20 cellular contexts compared by ENCODE assay signal in the genomic region with DNA sequence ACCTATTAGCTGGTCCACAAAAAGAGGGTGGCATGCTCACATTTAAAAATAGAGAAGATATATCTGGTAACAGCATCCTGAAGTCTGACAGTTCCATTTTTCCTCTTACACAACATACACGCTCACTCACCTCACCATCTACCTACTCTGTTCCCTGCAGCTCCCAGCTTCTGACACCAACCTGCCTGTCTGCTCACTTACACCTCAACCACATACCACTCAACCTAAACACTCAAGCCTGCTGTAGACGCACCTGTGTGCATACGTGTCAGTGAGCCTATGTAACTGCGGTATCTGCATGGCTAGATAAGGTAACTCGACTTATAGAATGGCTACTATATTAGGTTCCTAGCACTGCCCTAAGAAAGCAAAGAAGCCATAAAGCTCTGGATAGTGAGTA.
DNase-seq lines count a peak whose midpoint lies in the region; ATAC-seq, FAIRE-seq and TF ChIP-seq lines count a peak whose summit lies in the region.
"Had no signal": no experiment of that assay in that cellular context is flagged by ENCODE, and none has a peak within 500 bp of the region (broad histone marks: within the 10 kb centered on the region; RNA-seq: fewer than 3 reads in every experiment).

No MANE protein-coding gene starts in this region.

- TF ChIP-seq RAD21 in IMR-90 (IDR thresholded peaks at IDR 0.05; ENCODE audit: low read length): no peak
- no peak for TF ChIP-seq RAD21 in H1 (IDR thresholded peaks at IDR 0.05 in 1 of 2, conservative IDR thresholded peaks at IDR 0.05 in 1 of 2; ENCODE audit: low read depth in 2 of 2, low read length in 2 of 2)

- dilution Hi-C loops in IMR-90 (cut with HindIII; ENCODE audit: low sequenced_read_pairs, unreplicated experiment): no loop called here

- peak overlapping the region; percentile 32; the same call in 1 of the 2 replicates for H2BK12ac ChIP-seq in H1 (ENCODE audit: low read depth, low read length)

- H3K36me3 ChIP-seq in IMR-90 (ENCODE audit: control insufficient read depth, insufficient read depth, low read length): no peaks in the 10 kb centered on the region
- no peaks in the 10 kb centered on the region for H3K36me3 ChIP-seq in H1 (ENCODE audit: control insufficient read depth in 2 of 4, insufficient read depth in 4 of 4, low read length in 3 of 4)
- H3K36me3 ChIP-seq: BLaER1 had no signal

- H2AK9ac ChIP-seq in IMR-90 (replicated peaks; ENCODE audit: low read depth, low read length, poor library complexity): no peak overlapping the region

- H3K56ac ChIP-seq in IMR-90 (ENCODE audit: extremely low read depth, insufficient read depth, low read length) (no peak overlapping the region), H1 (replicated peaks; ENCODE audit: insufficient read length, low read depth, low read length) (no peak overlapping the region)

- no TSS peak for BruUV-seq in IMR-90 (replicated peaks; lab: Mats Ljungman, UMichigan)

- H2AK5ac ChIP-seq in IMR-90 (ENCODE audit: low read depth, low read length) (peak overlapping the region; percentile 84), H1 (ENCODE audit: low read depth, low read length) (no peak overlapping the region)

- H3K23me2 ChIP-seq in H1 (ENCODE audit: low read depth, low read length): no peaks in the 10 kb centered on the region; the same call in 1 of the 2 replicates

- H3K27me3 ChIP-seq in IMR-90 (ENCODE audit: control insufficient read depth, insufficient read depth, low read length) (no peaks in the 10 kb centered on the region), H1 (replicated peaks in 1 of 4; ENCODE audit: control insufficient read depth in 3 of 4, extremely low read depth in 1 of 4, insufficient read depth in 3 of 4, low read length in 3 of 4) (no peaks in the 10 kb centered on the region), right cardiac atrium (ENCODE audit: control insufficient read depth, insufficient read depth) (no peaks in the 10 kb centered on the region)
- H3K27me3 ChIP-seq: BLaER1 had no signal

- H2BK20ac ChIP-seq in IMR-90 (ENCODE audit: low read depth, low read length) (peak overlapping the region; percentile 9; the same call in 1 of the 2 replicates), H1 (ENCODE audit: low read length) (no peak overlapping the region)

- POLR2A ChIA-PET in IMR-90 (lab: Charles Lee; ENCODE audit: unreplicated experiment) (no interaction called here), H1 (lab: Charles Lee; ENCODE audit: partially characterized antibody) (no interaction called here)

- ATAC-seq in IMR-90 (ENCODE audit: low read depth) (no peak), GM18511 (IDR thresholded peaks at IDR 0.05; ENCODE audit: unreplicated experiment) (no peak), right cardiac atrium (no peak)
- ATAC-seq: GM23338, HCT116 had no signal

- H4K20me1 ChIP-seq in IMR-90 (ENCODE audit: insufficient read depth, low read length) (no peaks in the 10 kb centered on the region), H1 (replicated peaks in 1 of 2; ENCODE audit: control insufficient read depth in 1 of 2, insufficient read depth in 2 of 2, low read length in 2 of 2) (no peaks in the 10 kb centered on the region)
- H4K20me1 ChIP-seq: BLaER1 had no signal

- H2BK15ac ChIP-seq in IMR-90 (ENCODE audit: low read depth, low read length) (peak overlapping the region; percentile 79; the same call in 2 of the 3 replicates), H1 (ENCODE audit: low read length) (no peak overlapping the region)

- no peak overlapping the region for H2BK5ac ChIP-seq in IMR-90 (ENCODE audit: low read depth, low read length, poor library complexity, severe bottlenecking)
- no peak overlapping the region for H2BK5ac ChIP-seq in H1 (ENCODE audit: low read depth, low read length)

- in situ Hi-C loops in IMR-90 (cut with MboI; ENCODE audit: low sequenced_read_pairs): no loop called here

- no peaks in the 10 kb centered on the region for H3K79me2 ChIP-seq in H1 (ENCODE audit: control insufficient read depth in 1 of 2, insufficient read depth in 2 of 2, low read length in 2 of 2)

- H3K9ac ChIP-seq in IMR-90 (ENCODE audit: low read depth, low read length): no peak overlapping the region
- H3K9ac ChIP-seq in H1 (replicated peaks in 1 of 4; ENCODE audit: extremely low read depth in 1 of 4, low read depth in 3 of 4, low read length in 3 of 4): no peak overlapping the region
- H3K9ac ChIP-seq: BLaER1 had no signal

- H3K9me3 ChIP-seq in IMR-90 (ENCODE audit: control insufficient read depth, insufficient read depth, low read length) (no peaks in the 10 kb centered on the region), H1 (ENCODE audit: insufficient read depth in 2 of 2, low read depth in 1 of 2, low read length in 1 of 2) (no peaks in the 10 kb centered on the region), right cardiac atrium (ENCODE audit: control insufficient read depth, low read length) (no peaks in the 10 kb centered on the region)
- H3K9me3 ChIP-seq: BLaER1 had no signal

- DNase-seq in GM12865 (ENCODE audit: low read depth) (peak; percentile 7), IMR-90 (no peak), H1 (ENCODE audit: low read depth in 1 of 2, low spot score in 2 of 2) (no peak), putamen (ENCODE audit: low spot score) (peak; percentile 79), amniotic stem cell (lab: John Stamatoyannopoulos, UW) (no peak), AG08395 (ENCODE audit: low spot score) (no peak), right cardiac atrium (no peak)
- DNase-seq: CD4-positive, alpha-beta memory T cell; DMS153; DMS79; GDM1; H7; HFFc6; KBM-7 had no signal

- no peak overlapping the region for H4K8ac ChIP-seq in IMR-90 (ENCODE audit: low read depth in 2 of 2, low read length in 2 of 2)
- no peak overlapping the region for H4K8ac ChIP-seq in H1 (ENCODE audit: extremely low read depth, insufficient read depth, low read length)

- H3K4me3 ChIP-seq in GM12865 (ENCODE audit: low read depth, low read length): no peak overlapping the region
- no peak overlapping the region for H3K4me3 ChIP-seq in IMR-90 (ENCODE audit: insufficient read depth, low read depth, low read length)
- no peak overlapping the region for H3K4me3 ChIP-seq in H1 (ENCODE audit: extremely low read depth in 1 of 4, insufficient read depth in 2 of 4, low read depth in 3 of 4, low read length in 4 of 4)
- H3K4me3 ChIP-seq in right cardiac atrium (ENCODE audit: low read length): no peak overlapping the region
- H3K4me3 ChIP-seq: BLaER1, GM23338 had no signal

- no peak overlapping the region for H2AFZ ChIP-seq in IMR-90 (replicated peaks; ENCODE audit: low read length, poor library complexity)
- no peak overlapping the region for H2AFZ ChIP-seq in H1 (ENCODE audit: low read length)
- H2AFZ ChIP-seq: GM23338 had no signal

- no peak for TF ChIP-seq EP300 in H1 (IDR thresholded peaks at IDR 0.05; ENCODE audit: borderline replicate concordance in 1 of 2, low read depth in 2 of 2, low read length in 2 of 2)

- H3K4me1 ChIP-seq in IMR-90 (ENCODE audit: control insufficient read depth, insufficient read depth, low read length) (peaks cover 16% of the 10 kb centered on the region), H1 (replicated peaks in 1 of 4; ENCODE audit: control insufficient read depth in 3 of 4, insufficient read depth in 4 of 4, low read length in 3 of 4) (peaks cover 0 to 15% (median 9%) of the 10 kb centered on the region in 4 experiments; a peak in 5 of 7 replicates), right cardiac atrium (ENCODE audit: control insufficient read depth, insufficient read depth, low read length) (no peaks in the 10 kb centered on the region)
- H3K4me1 ChIP-seq: BLaER1 had no signal

- WGBS in IMR-90 (ENCODE audit: extremely low coverage in 2 of 2, insufficient read length in 1 of 2), 2 experiments: 100% methylated on average over 1 of the region's 5 CpGs; no CpG with 5 or more reads in 1 of the 2 experiments
- 93% methylated on average over 5 of the region's 5 CpGs; no CpG with 5 or more reads in 1 of the 2 experiments for WGBS in H1 (ENCODE audit: extremely low coverage in 1 of 2, insufficient coverage in 1 of 2, insufficient read length in 1 of 2, insufficient replicate concordance in 2 of 2, low coverage in 1 of 2, low lambda C conversion rate in 2 of 2, missing lambda C conversion rate in 1 of 2), 2 experiments
- WGBS in right cardiac atrium: 88% methylated on average over 5 of the region's 5 CpGs

- H4K91ac ChIP-seq in IMR-90 (ENCODE audit: insufficient read depth, low read depth, low read length): peak overlapping the region; percentile 44; the same call in 1 of the 2 replicates
- H4K91ac ChIP-seq in H1 (replicated peaks; ENCODE audit: insufficient read length, low read length): no peak overlapping the region

- FAIRE-seq in H1 (lab: Jason Lieb, UNC): no peak
- FAIRE-seq: A204.1 had no signal

- H3K14ac ChIP-seq in IMR-90 (replicated peaks; ENCODE audit: low read depth, low read length): no peak overlapping the region
- H3K14ac ChIP-seq in H1 (ENCODE audit: insufficient read length): no peak overlapping the region

- H2BK120ac ChIP-seq in IMR-90 (ENCODE audit: low read depth, low read length) (peak overlapping the region; percentile 33; the same call in 1 of the 2 replicates), H1 (replicated peaks; ENCODE audit: low read depth, low read length) (no peak overlapping the region)

- intact Hi-C loops in IMR-90 (cut with micrococcal nuclease): no loop called here
- intact Hi-C loops in right cardiac atrium (cut with DNase I): no loop called here

- H3K23ac ChIP-seq in IMR-90 (ENCODE audit: low read depth, low read length): no peak overlapping the region; the same call in 1 of the 2 replicates
- H3K23ac ChIP-seq in H1 (ENCODE audit: insufficient read length): no peak overlapping the region

- CTCF ChIA-PET in IMR-90 (lab: Yijun Ruan, JAX) (interaction anchor here (0.6 to 1.4 kb wide), 2 partner anchors 10 to 143 kb away, joined by 3 to 4 read pairs; no protein-coding TSS in a partner anchor), H1 (lab: Charles Lee; ENCODE audit: partially characterized antibody) (interaction anchor here (0.8 to 3.3 kb wide), 4 partner anchors 10 to 228 kb away, joined by 3 to 29 read pairs (median 3); no protein-coding TSS in a partner anchor)

- H3K4ac ChIP-seq in IMR-90 (ENCODE audit: low read depth, low read length): peak overlapping the region; percentile 47; the same call in 1 of the 2 replicates
- no peak overlapping the region for H3K4ac ChIP-seq in H1 (replicated peaks; ENCODE audit: insufficient read length, low read depth, low read length)

- H4K5ac ChIP-seq in IMR-90 (ENCODE audit: low read depth, low read length) (no peak overlapping the region; the same call in 1 of the 2 replicates), H1 (ENCODE audit: insufficient read length, low read depth, low read length) (no peak overlapping the region)

- H3K27ac ChIP-seq in IMR-90 (ENCODE audit: insufficient read depth, low read length) (no peak overlapping the region), H1 (ENCODE audit: low read depth, low read length) (no peak overlapping the region), right cardiac atrium (ENCODE audit: low read length) (no peak overlapping the region)
- H3K27ac ChIP-seq: BLaER1, HL-60 had no signal

- TF ChIP-seq POLR2A in IMR-90 (IDR thresholded peaks at IDR 0.05; ENCODE audit: low read depth, low read length) (no peak), H1 (IDR thresholded peaks at IDR 0.05; ENCODE audit: control extremely low read depth in 1 of 2, low read depth in 2 of 2, low read length in 2 of 2) (no peak)

- peaks cover 8% of the 10 kb centered on the region for H3K9me1 ChIP-seq in IMR-90 (ENCODE audit: insufficient read depth, low read length)

- no peak for TF ChIP-seq CTCF in GM12865 (IDR thresholded peaks at IDR 0.05; ENCODE audit: insufficient read depth, low read depth, low read length, missing control alignments)
- no peak for TF ChIP-seq CTCF in IMR-90 (conservative IDR thresholded peaks at IDR 0.05; ENCODE audit: low read depth, low read length)
- no peak for TF ChIP-seq CTCF in H1 (IDR thresholded peaks at IDR 0.05; ENCODE audit: control extremely low read depth in 1 of 3, insufficient read depth in 1 of 3, low read depth in 1 of 3, low read length in 3 of 3)

- H3K4me2 ChIP-seq in IMR-90 (ENCODE audit: low read depth, low read length) (no peak overlapping the region), H1 (ENCODE audit: insufficient read depth in 1 of 2, low read depth in 2 of 2, low read length in 2 of 2) (no peak overlapping the region)
- H3K4me2 ChIP-seq: BLaER1, GM23338 had no signal

- H3K18ac ChIP-seq in IMR-90 (ENCODE audit: low read depth, low read length): no peak overlapping the region
- no peak overlapping the region for H3K18ac ChIP-seq in H1 (ENCODE audit: extremely low read depth, low read length)

- H3K79me1 ChIP-seq in IMR-90 (ENCODE audit: low read depth in 1 of 2, low read length in 2 of 2) (no peaks in the 10 kb centered on the region), H1 (ENCODE audit: low read depth, low read length) (no peaks in the 10 kb centered on the region)

Comparison
In these comparisons a context has a peak if more than half of its experiments do, and no peak if none do; other contexts are left out.
1. DNase-seq: peak in GM12865 (single experiment) and putamen (single experiment); none in IMR-90 (single experiment), H1 (0 of 2), amniotic stem cell (single experiment), AG08395 (single experiment) and right cardiac atrium (0 of 3).